Comparison of ENCODE assay signal across 9 cellular contexts in the genomic region with DNA sequence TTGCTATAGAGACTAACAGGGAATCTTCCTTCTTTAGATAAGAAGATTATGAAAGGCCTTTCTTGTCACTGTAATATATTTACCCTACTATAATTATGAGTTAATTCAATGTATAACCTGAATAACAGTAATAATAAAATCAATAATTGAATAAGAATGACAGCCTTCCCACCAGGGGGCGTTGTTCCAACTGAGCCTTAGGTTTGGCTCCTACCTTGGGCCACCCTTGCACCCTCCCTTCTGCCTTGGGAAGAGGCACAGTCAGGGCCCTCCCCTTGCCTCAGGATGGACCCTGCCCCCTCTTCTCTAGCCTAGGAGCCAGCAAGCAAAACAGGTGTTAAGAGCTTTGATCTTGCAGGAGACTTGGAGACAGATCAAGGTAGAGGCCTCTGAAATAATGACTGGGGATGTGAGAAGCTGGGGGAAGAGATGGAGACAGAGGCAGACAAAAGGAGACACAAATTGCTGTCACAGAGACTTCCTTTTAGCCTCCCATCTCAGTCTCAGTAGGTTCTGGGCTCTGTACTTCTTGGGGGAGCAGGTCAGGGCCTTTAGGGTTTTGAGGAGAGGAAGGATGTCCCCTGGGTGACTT. TPM values are rescaled to one million over a fixed set of nuclear protein-coding genes. Genes with fewer than 3 reads are reported as not detected.
DNase-seq lines count a peak whose midpoint lies in the region; ATAC-seq and TF ChIP-seq lines count a peak whose summit lies in the region.
"Had no signal": no experiment of that assay in that cellular context is flagged by ENCODE, and none has a peak within 500 bp of the region (broad histone marks: within the 10 kb centered on the region; RNA-seq: fewer than 3 reads in every experiment).

No MANE protein-coding gene starts in this region.

- no peaks in the 10 kb centered on the region for H3K9me3 Mint-ChIP-seq in activated T-helper 2 cell treated with anti-CD3 and anti-CD28 coated beads, Interferon-gamma antibody, Interleukin-2, Interleukin-4, amounts not matched to agents 10 μg/mL and 5 μg/mL and 100 μg/mL, durations not matched to agents 14 hours and 24 hours and 36 hours

- H3K4me1 ChIP-seq in cardiac muscle cell (ENCODE audit: low read depth) = no peaks in the 10 kb centered on the region
- H3K4me1 ChIP-seq in esophagus squamous epithelium = no peaks in the 10 kb centered on the region
- H3K4me1 ChIP-seq in vagina = no peaks in the 10 kb centered on the region

- H3K27ac ChIP-seq in cardiac muscle cell (no peak overlapping the region), esophagus squamous epithelium (no peak overlapping the region), vagina (no peak overlapping the region)

- TF ChIP-seq CTCF in cardiac muscle cell (IDR thresholded peaks at IDR 0.05; ENCODE audit: low read depth, low read length) = peak; percentile 42
- TF ChIP-seq CTCF in esophagus squamous epithelium (IDR thresholded peaks at IDR 0.05) = peak; percentile 10 to 45 (median 34)
- TF ChIP-seq CTCF in vagina (IDR thresholded peaks at IDR 0.05) = no peak

- no peaks in the 10 kb centered on the region for H3K9me3 ChIP-seq in cardiac muscle cell (ENCODE audit: low read depth)
- no peaks in the 10 kb centered on the region for H3K9me3 ChIP-seq in esophagus squamous epithelium
- no peaks in the 10 kb centered on the region for H3K9me3 ChIP-seq in vagina

- H3K36me3 ChIP-seq in cardiac muscle cell = no peaks in the 10 kb centered on the region
- no peaks in the 10 kb centered on the region for H3K36me3 ChIP-seq in esophagus squamous epithelium
- no peaks in the 10 kb centered on the region for H3K36me3 ChIP-seq in vagina

- intact Hi-C loops in Right ventricle myocardium superior (cut with DNase I) = no loop called here
- intact Hi-C loops in esophagus squamous epithelium (cut with DNase I) = no loop called here
- intact Hi-C loops in activated T-helper 2 cell treated with anti-CD3 and anti-CD28 coated beads, Interferon-gamma antibody, Interleukin-2, Interleukin-4, amounts not matched to agents 10 μg/mL and 5 μg/mL and 100 μg/mL, durations not matched to agents 14 hours and 24 hours and 36 hours (cut with micrococcal nuclease) = no loop called here
- intact Hi-C loops in vagina (cut with DNase I) = no loop called here

- no peak for TF ChIP-seq POLR2A in esophagus squamous epithelium (IDR thresholded peaks at IDR 0.05)
- no peak for TF ChIP-seq POLR2A in vagina (IDR thresholded peaks at IDR 0.05)

- H3K4me3 ChIP-seq in cardiac muscle cell = no peak overlapping the region
- H3K4me3 ChIP-seq in esophagus squamous epithelium = no peak overlapping the region
- H3K4me3 ChIP-seq in vagina = no peak overlapping the region

- WGBS in esophagus squamous epithelium, 2 donors = 4 to 13% methylated on average over 1 of the region's 1 CpG

- H3K4me1 Mint-ChIP-seq in activated T-helper 2 cell treated with anti-CD3 and anti-CD28 coated beads, Interferon-gamma antibody, Interleukin-2, Interleukin-4, amounts not matched to agents 10 μg/mL and 5 μg/mL and 100 μg/mL, durations not matched to agents 14 hours and 24 hours and 36 hours (ENCODE audit: low read depth) = no peaks in the 10 kb centered on the region

- DNase-seq in cardiac muscle cell (ENCODE audit: low read depth in 1 of 2, low spot score in 1 of 2) = no peak
- DNase-seq in Right ventricle myocardium superior = no peak
- DNase-seq in activated CD4-positive, CD25-positive, alpha-beta regulatory T cell treated with anti-CD3 and anti-CD28 coated beads, Interleukin-2, amount 50 U/mL, for 72 hours = peak; percentile 36
- DNase-seq in esophagus squamous epithelium (lab: John Stamatoyannopoulos, UW) = no peak
- peak; percentile 14 for DNase-seq in stimulated activated CD8-positive, alpha-beta memory T cell treated with anti-CD3 and anti-CD28 coated beads, Interleukin-15, amount 100 ng/mL, for 1 hour (ENCODE audit: low read depth)
- DNase-seq in NCI-H1105 (lab: John Stamatoyannopoulos, UW) = no peak
- no peak for DNase-seq in activated T-helper 2 cell treated with anti-CD3 and anti-CD28 coated beads, Interferon-gamma antibody, Interleukin-2, Interleukin-4, amounts not matched to agents 10 μg/mL and 5 μg/mL and 100 μg/mL, durations not matched to agents 14 hours and 24 hours and 36 hours (ENCODE audit: low spot score)
- DNase-seq in vagina (ENCODE audit: extremely low spot score in 2 of 2) = no peak

- no peak for ATAC-seq in Right ventricle myocardium superior (ENCODE audit: poor library complexity)

- no peak overlapping the region for H3K4me3 Mint-ChIP-seq in activated T-helper 2 cell treated with anti-CD3 and anti-CD28 coated beads, Interferon-gamma antibody, Interleukin-2, Interleukin-4, amounts not matched to agents 10 μg/mL and 5 μg/mL and 100 μg/mL, durations not matched to agents 14 hours and 24 hours and 36 hours (ENCODE audit: low read depth)

- H3K27me3 Mint-ChIP-seq in activated T-helper 2 cell treated with anti-CD3 and anti-CD28 coated beads, Interferon-gamma antibody, Interleukin-2, Interleukin-4, amounts not matched to agents 10 μg/mL and 5 μg/mL and 100 μg/mL, durations not matched to agents 14 hours and 24 hours and 36 hours (ENCODE audit: low read depth) = peaks cover 16% of the 10 kb centered on the region

- H3K36me3 Mint-ChIP-seq in activated T-helper 2 cell treated with anti-CD3 and anti-CD28 coated beads, Interferon-gamma antibody, Interleukin-2, Interleukin-4, amounts not matched to agents 10 μg/mL and 5 μg/mL and 100 μg/mL, durations not matched to agents 14 hours and 24 hours and 36 hours (ENCODE audit: low read depth) = no peaks in the 10 kb centered on the region

- H3K27me3 ChIP-seq in cardiac muscle cell (peaks cover 83% of the 10 kb centered on the region), esophagus squamous epithelium (peaks cover 0 to 89% (median 0%) of the 10 kb centered on the region in 4 donors), vagina (no peaks in the 10 kb centered on the region)

- no peak overlapping the region for H3K27ac Mint-ChIP-seq in activated T-helper 2 cell treated with anti-CD3 and anti-CD28 coated beads, Interferon-gamma antibody, Interleukin-2, Interleukin-4, amounts not matched to agents 10 μg/mL and 5 μg/mL and 100 μg/mL, durations not matched to agents 14 hours and 24 hours and 36 hours

RNA-seq across cellular contexts. Expression of a gene that starts 40.1 kb away (rescaled TPM):
- total RNA-seq in cardiac muscle cell (not detected in 2 replicates), Right ventricle myocardium superior (0.83 TPM), esophagus squamous epithelium (not detected), vagina (not detected)
- polyA plus RNA-seq in cardiac muscle cell = 0.34 and 0.55 TPM in 2 replicates
- total RNA-seq in activated T-helper 2 cell treated with anti-CD3 and anti-CD28 coated beads, Interferon-gamma antibody, Interleukin-2, Interleukin-4, amounts not matched to agents 10 μg/mL and 5 μg/mL and 100 μg/mL, durations not matched to agents 14 hours and 24 hours and 36 hours = not detected in 2 replicates
- polyA plus RNA-seq: adipose tissue had no signal

Comparison
In these comparisons a context has a peak if more than half of its experiments do, and no peak if none do; other contexts are left out.
1. DNase-seq: peak in activated CD4-positive, CD25-positive, alpha-beta regulatory T cell treated with anti-CD3 and anti-CD28 coated beads, Interleukin-2, amount 50 U/mL, for 72 hours (single experiment) and stimulated activated CD8-positive, alpha-beta memory T cell treated with anti-CD3 and anti-CD28 coated beads, Interleukin-15, amount 100 ng/mL, for 1 hour (single experiment); none in cardiac muscle cell (0 of 2), Right ventricle myocardium superior (single experiment), esophagus squamous epithelium (single experiment), NCI-H1105 (single experiment), activated T-helper 2 cell treated with anti-CD3 and anti-CD28 coated beads, Interferon-gamma antibody, Interleukin-2, Interleukin-4, amounts not matched to agents 10 μg/mL and 5 μg/mL and 100 μg/mL, durations not matched to agents 14 hours and 24 hours and 36 hours (single experiment) and vagina (0 of 2).
2. CTCF ChIP-seq: peak in cardiac muscle cell (single experiment) and esophagus squamous epithelium (6 of 6); none in vagina (0 of 3).